In the genomic region with DNA sequence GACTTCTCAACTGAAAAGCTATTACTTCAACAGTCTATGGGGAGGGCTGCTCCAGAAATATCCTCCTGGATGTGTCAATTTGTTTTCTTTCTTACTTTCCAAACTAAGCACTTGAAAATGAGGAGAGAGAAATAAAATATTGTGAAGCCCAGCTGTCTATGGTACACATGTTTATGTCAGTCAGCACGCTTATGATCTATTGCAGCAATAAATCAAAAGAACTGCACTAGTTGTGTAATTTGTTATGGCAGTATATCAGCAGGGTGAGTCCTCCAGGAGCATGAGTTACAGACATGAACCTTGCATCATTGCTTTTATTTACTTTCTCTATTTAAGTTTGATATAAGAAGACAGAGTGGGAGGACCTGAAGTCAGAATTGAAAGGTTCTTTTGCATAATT, we compare ENCODE assay signal across 20 cellular contexts.
DNase-seq lines count a peak whose midpoint lies in the region; TF ChIP-seq lines count a peak whose summit lies in the region.
"Had no signal": no experiment of that assay in that cellular context is flagged by ENCODE, and none has a peak within 500 bp of the region (broad histone marks: within the 10 kb centered on the region; RNA-seq: fewer than 3 reads in every experiment).

No MANE protein-coding gene starts in this region.

- CTCF ChIA-PET in HEK293T (lab: Yijun Ruan, JAX), result interaction anchor here (0.6 kb wide), 1 partner anchor 28 kb away, joined by 4 read pairs; no protein-coding TSS in a partner anchor

- POLR2A ChIA-PET in HEK293T (lab: Yijun Ruan, JAX), result no interaction called here

- no peaks in the 10 kb centered on the region for H3K79me2 ChIP-seq in neural cell (replicated peaks; ENCODE audit: insufficient read depth, low read length)

- H3K4me3 ChIP-seq in fibroblast of mammary gland (ENCODE audit: control insufficient read depth, low read depth, low read length), result no peak overlapping the region
- no peak overlapping the region for H3K4me3 ChIP-seq in neural cell (ENCODE audit: low read length)
- H3K4me3 ChIP-seq: SJSA1, thoracic aorta had no signal

- no peak for TF ChIP-seq RAD21 in neural cell (conservative IDR thresholded peaks at IDR 0.05)

- DNase-seq in HEK293T (ENCODE audit: extremely low spot score) (peak; percentile 27), NCI-H446 (lab: John Stamatoyannopoulos, UW) (peak; percentile 11 to 53), fibroblast of mammary gland (ENCODE audit: low read depth) (peak; percentile 30), superior temporal gyrus (ENCODE audit: extremely low spot score) (no peak), Ammon's horn (ENCODE audit: low spot score) (no peak), epidermal melanocyte (ENCODE audit: insufficient read length, low spot score) (no peak)
- DNase-seq: activated naive CD4-positive, alpha-beta T cell treated with anti-CD3 and anti-CD28 coated beads, Interleukin-2, amount 50 U/mL, for 16 hours; activated T-cell treated with anti-CD3 and anti-CD28 coated beads, Interleukin-2, amount 50 U/mL, for 48 hours; CD8-positive, alpha-beta T cell; endodermal cell; NCI-H2029 treated with DMSO at 0.1 percent for 48 hours; NCI-H774; PC-3; retina; stimulated activated CD4-positive, alpha-beta T cell treated with anti-CD3 and anti-CD28 coated beads, Interleukin-15, amount 100 ng/mL, for 24 hours; T1000 had no signal

- TF ChIP-seq CTCF in fibroblast of mammary gland (conservative IDR thresholded peaks at IDR 0.05; ENCODE audit: control insufficient read depth, insufficient read depth, low read depth, low read length) (no peak), neural cell (IDR thresholded peaks at IDR 0.05; ENCODE audit: poor library complexity, severe bottlenecking) (no peak)

- no peak overlapping the region for H3K9ac ChIP-seq in neural cell (ENCODE audit: low read length)

- no peaks in the 10 kb centered on the region for H3K36me3 ChIP-seq in neural cell (ENCODE audit: insufficient read depth, low read length)
- H3K36me3 ChIP-seq: SJSA1, thoracic aorta had no signal

- TF ChIP-seq EP300 in neural cell (conservative IDR thresholded peaks at IDR 0.05; ENCODE audit: poor library complexity, severe bottlenecking), result no peak

- no peaks in the 10 kb centered on the region for H3F3A ChIP-seq in neural cell (ENCODE audit: insufficient read depth, low read length, poor library complexity, severe bottlenecking)

- no peak overlapping the region for H3K27ac ChIP-seq in neural cell (ENCODE audit: low read length)
- H3K27ac ChIP-seq: HL-60, SJSA1, thoracic aorta had no signal

- H3K27me3 ChIP-seq in neural cell (ENCODE audit: insufficient read depth, low read depth, low read length), result no peaks in the 10 kb centered on the region
- H3K27me3 ChIP-seq: SJSA1 had no signal

- no peak overlapping the region for H2AFZ ChIP-seq in neural cell (ENCODE audit: low read depth, low read length)

- no peaks in the 10 kb centered on the region for H3K9me3 ChIP-seq in neural cell (ENCODE audit: low read length)
- H3K9me3 ChIP-seq: SJSA1, thoracic aorta had no signal

- H3K9me2 ChIP-seq in neural cell (ENCODE audit: insufficient read depth, low read length), result no peaks in the 10 kb centered on the region

- H3K4me2 ChIP-seq in neural cell (ENCODE audit: low read length), result no peak overlapping the region

- H4K20me1 ChIP-seq in neural cell (ENCODE audit: insufficient read depth), result no peaks in the 10 kb centered on the region

TF ChIP-seq in HEK293T, 16 proteins besides CTCF, POLR2A, EP300 and RAD21:
- no peak for TF ChIP-seq ELF4 (IDR thresholded peaks at IDR 0.05)
- TF ChIP-seq SUZ12 (IDR thresholded peaks at IDR 0.05), result no peak
- peak; percentile 98 for TF ChIP-seq PKNOX1 (IDR thresholded peaks at IDR 0.05)
- 0 out of 2 replicates have a peak, but pooled peaks have one; percentile 5 for TF ChIP-seq FOXA1 (IDR thresholded peaks at IDR 0.05)
- no peak for TF ChIP-seq TARDBP (IDR thresholded peaks at IDR 0.05)
- TF ChIP-seq ZNF384 (IDR thresholded peaks at IDR 0.05), result 0 out of 2 replicates have a peak, but pooled peaks have one; percentile 9
- no peak for TF ChIP-seq NFRKB (IDR thresholded peaks at IDR 0.05)
- peak; percentile 87 for TF ChIP-seq ARNT (IDR thresholded peaks at IDR 0.05)
- peak; percentile 95 for TF ChIP-seq CTBP1 (IDR thresholded peaks at IDR 0.05; ENCODE audit: borderline replicate concordance)
- TF ChIP-seq FOXK2 (IDR thresholded peaks at IDR 0.05), result peak; percentile 67; the same call in 1 of the 2 replicates
- no peak for TF ChIP-seq HDGF (IDR thresholded peaks at IDR 0.05; ENCODE audit: borderline replicate concordance)
- no peak for TF ChIP-seq SP1 (IDR thresholded peaks at IDR 0.05)
- TF ChIP-seq LEF1 (IDR thresholded peaks at IDR 0.05; ENCODE audit: borderline replicate concordance), result peak; percentile 94
- no peak for TF ChIP-seq FOXM1 (IDR thresholded peaks at IDR 0.05; ENCODE audit: borderline replicate concordance)
- TF ChIP-seq BHLHE40 (IDR thresholded peaks at IDR 0.05; ENCODE audit: borderline replicate concordance), result no peak
- TF ChIP-seq L3MBTL2 (conservative IDR thresholded peaks at IDR 0.05), result no peak

TF ChIP-seq in neural cell, 6 proteins besides CTCF, POLR2A, EP300 and RAD21:
- TF ChIP-seq TAF1 (IDR thresholded peaks at IDR 0.05; ENCODE audit: low read depth) (no peak), POLR2AphosphoS5 (IDR thresholded peaks at IDR 0.05) (peak; percentile 55)

Comparison
In these comparisons a context has a peak if more than half of its experiments do, and no peak if none do; other contexts are left out.
1. DNase-seq: peak in HEK293T (single experiment), NCI-H446 (2 of 2) and fibroblast of mammary gland (single experiment); none in superior temporal gyrus (single experiment), Ammon's horn (single experiment) and epidermal melanocyte (single experiment).